In genomic region chr10:43392757-43393156, GRCh38 we compare ENCODE assay signal across 1 cellular context.
TF ChIP-seq lines count a peak whose summit lies in the region.

No MANE protein-coding gene starts in this region.

TF ChIP-seq in GM23338, 12 proteins besides CTCF, POLR2A, EP300 and RAD21:
- TF ChIP-seq ZNF331 (CRISPR knock-in tag; IDR thresholded peaks at IDR 0.05; ENCODE audit: low read depth) (no peak), EZH2 (IDR thresholded peaks at IDR 0.05; ENCODE audit: low read depth, unreplicated experiment) (no peak), STAT1 (IDR thresholded peaks at IDR 0.05; ENCODE audit: unreplicated experiment) (no peak), NANOG (IDR thresholded peaks at IDR 0.05; ENCODE audit: borderline replicate concordance) (no peak), ETS1 (IDR thresholded peaks at IDR 0.05) (no peak), JUNB (IDR thresholded peaks at IDR 0.05; ENCODE audit: unreplicated experiment) (no peak), ZNF114 (CRISPR knock-in tag; IDR thresholded peaks at IDR 0.05) (no peak), EZH2phosphoT487 (IDR thresholded peaks at IDR 0.05; ENCODE audit: unreplicated experiment) (no peak), POLR2AphosphoS5 (IDR thresholded peaks at IDR 0.05; ENCODE audit: low read depth) (no peak)
